In genomic region chr4:1000686-1001260, GRCh38 we compare ENCODE assay signal across 31 cellular contexts. TPM values are rescaled to one million over a fixed set of nuclear protein-coding genes. Genes with fewer than 3 reads are reported as not detected.
"Had no signal": no experiment of that assay in that cellular context is flagged by ENCODE, and none has a peak within 500 bp of the region (broad histone marks: within the 10 kb centered on the region; RNA-seq: fewer than 3 reads in every experiment).

No MANE protein-coding gene starts in this region.

- H3K9me3 ChIP-seq: adrenal gland, body of pancreas, esophagus muscularis mucosa, gastrocnemius medialis had no signal

- H3K4me3 Mint-ChIP-seq: activated CD4-positive, alpha-beta memory T cell treated with anti-CD3 and anti-CD28 coated beads for 36 hours; activated CD4-positive, alpha-beta T cell treated with anti-CD3 and anti-CD28 coated beads for 36 hours; activated CD4-positive, alpha-beta T cell treated with anti-CD3 and anti-CD28 coated beads, Interleukin-2, amount 10 ng/mL, durations not matched to agents 24 days and 14 days; activated CD8-positive, alpha-beta memory T cell treated with anti-CD3 and anti-CD28 coated beads, Interleukin-2, amount 10 ng/mL, durations not matched to agents 7 days and 5 days; activated CD8-positive, alpha-beta T cell treated with anti-CD3 and anti-CD28 coated beads, Interleukin-2, amount 10 ng/mL, durations not matched to agents 7 days and 5 days; activated naive CD4-positive, alpha-beta T cell treated with anti-CD3 and anti-CD28 coated beads for 36 hours; activated naive CD4-positive, alpha-beta T cell treated with anti-CD3 and anti-CD28 coated beads, Interleukin-2, amount 50 U/mL, for 24 hours; activated naive CD8-positive, alpha-beta T cell treated with anti-CD3 and anti-CD28 coated beads for 36 hours; activated naive CD8-positive, alpha-beta T cell treated with anti-CD3 and anti-CD28 coated beads, Interleukin-2, amount 50 U/mL, for 24 hours; activated T-helper 1 cell treated with anti-CD3 and anti-CD28 coated beads, Interleukin-12 subunit alpha, Interleukin-12 subunit beta, Interleukin-2, Interleukin-4 antibody, amounts not matched to agents 30 ng/mL and 10 ng/mL and 1 ng/mL, durations not matched to agents 14 hours and 24 hours and 36 hours; effector memory CD8-positive, alpha-beta T cell had no signal

- H3K4me1 ChIP-seq: foreskin keratinocyte had no signal

- H3K4me1 Mint-ChIP-seq: activated CD4-positive, alpha-beta T cell treated with anti-CD3 and anti-CD28 coated beads, Interleukin-2, amount 10 ng/mL, durations not matched to agents 24 days and 14 days had no signal

- DNase-seq: activated CD4-positive, alpha-beta memory T cell treated with anti-CD3 and anti-CD28 coated beads for 36 hours; activated CD4-positive, alpha-beta T cell treated with anti-CD3 and anti-CD28 coated beads for 36 hours; activated CD4-positive, alpha-beta T cell treated with anti-CD3 and anti-CD28 coated beads, Interleukin-2, amount 10 ng/mL, durations not matched to agents 24 days and 14 days; activated CD4-positive, CD25-positive, alpha-beta regulatory T cell; activated CD4-positive, CD25-positive, alpha-beta regulatory T cell treated with anti-CD3 and anti-CD28 coated beads, Interleukin-2, amount 50 U/mL, for 72 hours; activated CD8-positive, alpha-beta memory T cell treated with anti-CD3 and anti-CD28 coated beads, Interleukin-2, amount 10 ng/mL, durations not matched to agents 7 days and 5 days; activated CD8-positive, alpha-beta memory T cell treated with anti-CD3 and anti-CD28 coated beads, Interleukin-2, amount 50 U/mL, for 4 hours; activated CD8-positive, alpha-beta T cell treated with anti-CD3 and anti-CD28 coated beads, Interleukin-2, amount 10 ng/mL, durations not matched to agents 7 days and 5 days; activated effector memory CD4-positive, alpha-beta T cell treated with anti-CD3 and anti-CD28 coated beads, Interleukin-2, amount 50 U/mL, for 16 hours; activated naive CD4-positive, alpha-beta T cell treated with anti-CD3 and anti-CD28 coated beads for 36 hours; activated naive CD8-positive, alpha-beta T cell treated with anti-CD3 and anti-CD28 coated beads for 36 hours; activated naive CD8-positive, alpha-beta T cell treated with anti-CD3 and anti-CD28 coated beads, Interleukin-2, amount 50 U/mL, for 24 hours; activated T-cell treated with anti-CD3 and anti-CD28 coated beads, Interleukin-2, amount 50 U/mL, for 1 hour; activated T-cell treated with anti-CD3 and anti-CD28 coated beads, Interleukin-2, amount 50 U/mL, for 48 hours; adrenal gland; amygdala; aorta; body of pancreas; caudate nucleus; cortex of kidney; dermis blood vessel endothelial cell; effector CD4-positive, alpha-beta T cell; effector memory CD8-positive, alpha-beta T cell; foreskin keratinocyte; gastrocnemius medialis; T-helper 2 cell had no signal

- H3K27ac ChIP-seq: adrenal gland, body of pancreas, esophagus muscularis mucosa, foreskin keratinocyte, gastrocnemius medialis had no signal

- H3K9me3 Mint-ChIP-seq: activated CD4-positive, alpha-beta memory T cell treated with anti-CD3 and anti-CD28 coated beads for 36 hours; activated CD4-positive, alpha-beta T cell treated with anti-CD3 and anti-CD28 coated beads, Interleukin-2, amount 10 ng/mL, durations not matched to agents 24 days and 14 days; activated naive CD4-positive, alpha-beta T cell treated with anti-CD3 and anti-CD28 coated beads for 36 hours; activated naive CD4-positive, alpha-beta T cell treated with anti-CD3 and anti-CD28 coated beads, Interleukin-2, amount 50 U/mL, for 24 hours; activated naive CD8-positive, alpha-beta T cell treated with anti-CD3 and anti-CD28 coated beads for 36 hours; activated naive CD8-positive, alpha-beta T cell treated with anti-CD3 and anti-CD28 coated beads, Interleukin-2, amount 50 U/mL, for 24 hours; activated T-helper 1 cell treated with anti-CD3 and anti-CD28 coated beads, Interleukin-12 subunit alpha, Interleukin-12 subunit beta, Interleukin-2, Interleukin-4 antibody, amounts not matched to agents 30 ng/mL and 10 ng/mL and 1 ng/mL, durations not matched to agents 14 hours and 24 hours and 36 hours; activated T-helper 2 cell treated with anti-CD3 and anti-CD28 coated beads, Interferon-gamma antibody, Interleukin-2, Interleukin-4, amounts not matched to agents 10 μg/mL and 5 μg/mL and 100 μg/mL, durations not matched to agents 14 hours and 24 hours and 36 hours; effector memory CD8-positive, alpha-beta T cell had no signal

- H3K36me3 ChIP-seq: adrenal gland, esophagus muscularis mucosa, gastrocnemius medialis had no signal

- H3K4me3 ChIP-seq: adrenal gland, body of pancreas, esophagus muscularis mucosa, gastrocnemius medialis had no signal

- H3K27ac Mint-ChIP-seq: activated CD4-positive, alpha-beta memory T cell treated with anti-CD3 and anti-CD28 coated beads for 36 hours; activated CD4-positive, alpha-beta T cell treated with anti-CD3 and anti-CD28 coated beads for 36 hours; activated CD4-positive, alpha-beta T cell treated with anti-CD3 and anti-CD28 coated beads, Interleukin-2, amount 10 ng/mL, durations not matched to agents 24 days and 14 days; activated CD8-positive, alpha-beta memory T cell treated with anti-CD3 and anti-CD28 coated beads, Interleukin-2, amount 10 ng/mL, durations not matched to agents 7 days and 5 days; activated CD8-positive, alpha-beta T cell treated with anti-CD3 and anti-CD28 coated beads, Interleukin-2, amount 10 ng/mL, durations not matched to agents 7 days and 5 days; activated naive CD4-positive, alpha-beta T cell treated with anti-CD3 and anti-CD28 coated beads for 36 hours; activated naive CD4-positive, alpha-beta T cell treated with anti-CD3 and anti-CD28 coated beads, Interleukin-2, amount 50 U/mL, for 24 hours; activated naive CD8-positive, alpha-beta T cell treated with anti-CD3 and anti-CD28 coated beads for 36 hours; activated naive CD8-positive, alpha-beta T cell treated with anti-CD3 and anti-CD28 coated beads, Interleukin-2, amount 50 U/mL, for 24 hours; activated T-helper 1 cell treated with anti-CD3 and anti-CD28 coated beads, Interleukin-12 subunit alpha, Interleukin-12 subunit beta, Interleukin-2, Interleukin-4 antibody, amounts not matched to agents 30 ng/mL and 10 ng/mL and 1 ng/mL, durations not matched to agents 14 hours and 24 hours and 36 hours; activated T-helper 2 cell treated with anti-CD3 and anti-CD28 coated beads, Interferon-gamma antibody, Interleukin-2, Interleukin-4, amounts not matched to agents 10 μg/mL and 5 μg/mL and 100 μg/mL, durations not matched to agents 14 hours and 24 hours and 36 hours; effector memory CD8-positive, alpha-beta T cell had no signal

- ATAC-seq: activated CD4-positive, alpha-beta T cell treated with anti-CD3 and anti-CD28 coated beads for 36 hours; activated CD8-positive, alpha-beta memory T cell treated with anti-CD3 and anti-CD28 coated beads, Interleukin-2, amount 10 ng/mL, durations not matched to agents 7 days and 5 days; activated CD8-positive, alpha-beta T cell treated with anti-CD3 and anti-CD28 coated beads, Interleukin-2, amount 10 ng/mL, durations not matched to agents 7 days and 5 days; activated naive CD8-positive, alpha-beta T cell treated with anti-CD3 and anti-CD28 coated beads, Interleukin-2, amount 50 U/mL, for 24 hours; body of pancreas; effector memory CD8-positive, alpha-beta T cell; foreskin keratinocyte; gastrocnemius medialis had no signal

- H3K36me3 Mint-ChIP-seq: activated CD4-positive, alpha-beta memory T cell treated with anti-CD3 and anti-CD28 coated beads for 36 hours; activated CD8-positive, alpha-beta memory T cell treated with anti-CD3 and anti-CD28 coated beads, Interleukin-2, amount 10 ng/mL, durations not matched to agents 7 days and 5 days; activated naive CD4-positive, alpha-beta T cell treated with anti-CD3 and anti-CD28 coated beads, Interleukin-2, amount 50 U/mL, for 24 hours; activated naive CD8-positive, alpha-beta T cell treated with anti-CD3 and anti-CD28 coated beads for 36 hours had no signal

RNA-seq across cellular contexts. Expression of gene SLC26A1, which starts 7.6 kb away (rescaled TPM):
- total RNA-seq: activated CD4-positive, alpha-beta memory T cell treated with anti-CD3 and anti-CD28 coated beads for 36 hours; activated CD4-positive, alpha-beta T cell treated with anti-CD3 and anti-CD28 coated beads, Interleukin-2, amount 10 ng/mL, durations not matched to agents 24 days and 14 days; activated CD8-positive, alpha-beta memory T cell treated with anti-CD3 and anti-CD28 coated beads for 36 hours; activated CD8-positive, alpha-beta memory T cell treated with anti-CD3 and anti-CD28 coated beads, Interleukin-2, amount 10 ng/mL, durations not matched to agents 7 days and 5 days; activated naive CD4-positive, alpha-beta T cell treated with anti-CD3 and anti-CD28 coated beads for 36 hours; dermis blood vessel endothelial cell; foreskin keratinocyte had no signal
- polyA plus RNA-seq: foreskin keratinocyte had no signal
